Comparison of ENCODE assay signal across 20 cellular contexts in genomic region chr6:41434803-41435470, GRCh38.
DNase-seq lines count a peak whose midpoint lies in the region; ATAC-seq and TF ChIP-seq lines count a peak whose summit lies in the region.
"Had no signal": no experiment of that assay in that cellular context is flagged by ENCODE, and none has a peak within 500 bp of the region (broad histone marks: within the 10 kb centered on the region; RNA-seq: fewer than 3 reads in every experiment).

No MANE protein-coding gene starts in this region.

- no peak overlapping the region for H2BK20ac ChIP-seq in IMR-90 (ENCODE audit: low read depth, low read length)

- H2BK15ac ChIP-seq in IMR-90 (ENCODE audit: low read depth, low read length) (no peak overlapping the region), mesendoderm (replicated peaks; ENCODE audit: low read depth) (no peak overlapping the region)

- peaks cover 2% of the 10 kb centered on the region for H3K36me3 Mint-ChIP-seq in activated naive CD4-positive, alpha-beta T cell treated with anti-CD3 and anti-CD28 coated beads, Interleukin-2, amount 50 U/mL, for 24 hours
- H3K36me3 Mint-ChIP-seq: CD8-positive, alpha-beta memory T cell; IgD-negative memory B cell had no signal

- H3K14ac ChIP-seq in IMR-90 (replicated peaks; ENCODE audit: low read depth, low read length): no peak overlapping the region

- H2BK120ac ChIP-seq in IMR-90 (ENCODE audit: low read depth, low read length) (no peak overlapping the region), mesendoderm (ENCODE audit: low read depth, low read length) (no peak overlapping the region)

- no peaks in the 10 kb centered on the region; the same call in 1 of the 2 replicates for H3K9me1 ChIP-seq in IMR-90 (ENCODE audit: insufficient read depth, low read length)

- H3K9me3 ChIP-seq in IMR-90 (ENCODE audit: control insufficient read depth, insufficient read depth, low read length): peaks cover 5% of the 10 kb centered on the region; the same call in 1 of the 2 replicates
- H3K9me3 ChIP-seq in transverse colon: no peaks in the 10 kb centered on the region
- H3K9me3 ChIP-seq: BE2C, HAP-1 had no signal

- CTCF ChIA-PET in IMR-90 (lab: Yijun Ruan, JAX): no interaction called here

- H3K27ac Mint-ChIP-seq in activated naive CD4-positive, alpha-beta T cell treated with anti-CD3 and anti-CD28 coated beads, Interleukin-2, amount 50 U/mL, for 24 hours: peak overlapping the region; percentile 44
- H3K27ac Mint-ChIP-seq: CD4-positive, CD25-positive, alpha-beta regulatory T cell; IgD-negative memory B cell had no signal

- no peaks in the 10 kb centered on the region for H3K79me1 ChIP-seq in IMR-90 (ENCODE audit: low read depth in 1 of 2, low read length in 2 of 2)
- H3K79me1 ChIP-seq in mesendoderm (ENCODE audit: low read length): no peaks in the 10 kb centered on the region

- TF ChIP-seq EP300 in transverse colon (IDR thresholded peaks at IDR 0.05; ENCODE audit: low read depth): no peak

- H3K23ac ChIP-seq in IMR-90 (ENCODE audit: low read depth, low read length): no peak overlapping the region
- no peak overlapping the region for H3K23ac ChIP-seq in mesendoderm (ENCODE audit: low read length)

- 70% methylated on average over 2 of the region's 9 CpGs; no CpG with 5 or more reads in 1 of the 2 experiments for WGBS in IMR-90 (ENCODE audit: extremely low coverage in 2 of 2, insufficient read length in 1 of 2), 2 experiments
- no CpG with 5 or more reads among the region's 9 CpGs for WGBS in mesendoderm (ENCODE audit: extremely low coverage, insufficient coverage, low lambda C conversion rate)
- WGBS in transverse colon (ENCODE audit: low coverage in 1 of 2), 2 donors: 53 to 78% methylated on average over 6 to 9 of the region's 9 CpGs

- H3K56ac ChIP-seq in IMR-90 (ENCODE audit: extremely low read depth, insufficient read depth, low read length) (no peak overlapping the region), mesendoderm (ENCODE audit: low read length) (no peak overlapping the region)

- TF ChIP-seq POLR2A in IMR-90 (IDR thresholded peaks at IDR 0.05; ENCODE audit: low read depth, low read length): no peak
- TF ChIP-seq POLR2A in transverse colon (IDR thresholded peaks at IDR 0.05): no peak

- no peak overlapping the region for H3K4me3 ChIP-seq in IMR-90 (ENCODE audit: insufficient read depth, low read depth, low read length)
- H3K4me3 ChIP-seq in mesendoderm (ENCODE audit: low read length): no peak overlapping the region
- no peak overlapping the region for H3K4me3 ChIP-seq in transverse colon
- H3K4me3 ChIP-seq: GM12878, HAP-1 had no signal

- no peak overlapping the region for H3K18ac ChIP-seq in IMR-90 (ENCODE audit: low read depth, low read length)
- no peak overlapping the region for H3K18ac ChIP-seq in mesendoderm (ENCODE audit: low read length)

- dilution Hi-C loops in IMR-90 (cut with HindIII; ENCODE audit: low sequenced_read_pairs, unreplicated experiment): no loop called here

- no peak for ATAC-seq in IMR-90 (ENCODE audit: low read depth)
- ATAC-seq: GM12878 had no signal

- H3K4me2 ChIP-seq in IMR-90 (ENCODE audit: low read depth, low read length) (no peak overlapping the region), mesendoderm (ENCODE audit: low read length) (no peak overlapping the region)

- no peaks in the 10 kb centered on the region for H3K79me2 ChIP-seq in mesendoderm (ENCODE audit: control insufficient read depth, insufficient read depth, low read length)

- peaks cover 9% of the 10 kb centered on the region for H3K4me1 Mint-ChIP-seq in activated naive CD4-positive, alpha-beta T cell treated with anti-CD3 and anti-CD28 coated beads, Interleukin-2, amount 50 U/mL, for 24 hours

- H4K91ac ChIP-seq in IMR-90 (ENCODE audit: insufficient read depth, low read depth, low read length): no peak overlapping the region

- peaks cover 4% of the 10 kb centered on the region for H3K4me1 ChIP-seq in IMR-90 (ENCODE audit: control insufficient read depth, insufficient read depth, low read length)
- H3K4me1 ChIP-seq in mesendoderm (ENCODE audit: control insufficient read depth, low read depth, low read length): no peaks in the 10 kb centered on the region
- H3K4me1 ChIP-seq in transverse colon: peaks cover 0 to 9% (median 1%) of the 10 kb centered on the region in 4 donors
- H3K4me1 ChIP-seq: BE2C, HAP-1 had no signal

- BruUV-seq in IMR-90 (replicated peaks; lab: Mats Ljungman, UMichigan): no TSS peak

- H2AFZ ChIP-seq in IMR-90 (replicated peaks; ENCODE audit: low read length, poor library complexity): no peak overlapping the region

- H3K9me3 Mint-ChIP-seq in activated naive CD4-positive, alpha-beta T cell treated with anti-CD3 and anti-CD28 coated beads, Interleukin-2, amount 50 U/mL, for 24 hours: no peaks in the 10 kb centered on the region
- H3K9me3 Mint-ChIP-seq: CD8-positive, alpha-beta memory T cell; IgD-negative memory B cell had no signal

- in situ Hi-C loops in IMR-90 (cut with MboI; ENCODE audit: low sequenced_read_pairs): no loop called here
- in situ Hi-C loops in transverse colon (cut with MboI; ENCODE audit: low pct_ligation_motif_present in 1 of 4, low pct_unique_long_range_greater_than_20kb in 1 of 4, low sequenced_read_pairs in 3 of 4): no loop called here

- no peak overlapping the region for H3K4me3 Mint-ChIP-seq in activated naive CD4-positive, alpha-beta T cell treated with anti-CD3 and anti-CD28 coated beads, Interleukin-2, amount 50 U/mL, for 24 hours
- H3K4me3 Mint-ChIP-seq: CD4-positive, CD25-positive, alpha-beta regulatory T cell; CD8-positive, alpha-beta memory T cell; IgD-negative memory B cell had no signal

- H4K8ac ChIP-seq in IMR-90 (ENCODE audit: low read depth in 2 of 2, low read length in 2 of 2) (no peak overlapping the region), mesendoderm (ENCODE audit: low read depth, low read length) (no peak overlapping the region)

- TF ChIP-seq CTCF in IMR-90 (conservative IDR thresholded peaks at IDR 0.05; ENCODE audit: low read depth, low read length) (no peak), transverse colon (IDR thresholded peaks at IDR 0.05) (no peak)

- H3K27ac ChIP-seq in IMR-90 (ENCODE audit: insufficient read depth, low read length): no peak overlapping the region
- H3K27ac ChIP-seq in mesendoderm (ENCODE audit: low read depth, low read length): no peak overlapping the region
- H3K27ac ChIP-seq in transverse colon: no peak overlapping the region

- intact Hi-C loops in IMR-90 (cut with micrococcal nuclease): no loop called here
- intact Hi-C loops in transverse colon (cut with DNase I; ENCODE audit: low total_unique reads): no loop called here

- POLR2A ChIA-PET in IMR-90 (lab: Charles Lee; ENCODE audit: unreplicated experiment): no interaction called here

- H4K5ac ChIP-seq in IMR-90 (ENCODE audit: low read depth, low read length): no peak overlapping the region
- H4K5ac ChIP-seq in mesendoderm (ENCODE audit: low read length): no peak overlapping the region

- DNase-seq in activated naive CD4-positive, alpha-beta T cell treated with Interleukin-2 at 50 U/mL for 16 hours: no peak
- no peak for DNase-seq in IMR-90
- DNase-seq in mesendoderm: peak; percentile 51
- no peak for DNase-seq in dedifferentiated amniotic fluid mesenchymal stem cell (ENCODE audit: extremely low spot score)
- DNase-seq in activated CD8-positive, alpha-beta memory T cell treated with anti-CD3 and anti-CD28 coated beads, Interleukin-2, amount 50 U/mL, for 4 hours: no peak
- no peak for DNase-seq in transverse colon
- DNase-seq: 8988T; BE2C; C1 segment of cervical spinal cord; CD4-positive, CD25-positive, alpha-beta regulatory T cell; CD8-positive, alpha-beta memory T cell; COR-L47; DMS 273 treated with DMSO at 0.1 percent for 48 hours; DMS53; DND-41; EL had no signal

- H3K4ac ChIP-seq in IMR-90 (ENCODE audit: low read depth, low read length): no peak overlapping the region
- H3K4ac ChIP-seq in mesendoderm (ENCODE audit: low read depth, low read length): no peak overlapping the region

- H3K27me3 ChIP-seq in IMR-90 (ENCODE audit: control insufficient read depth, insufficient read depth, low read length): peaks cover 33% of the 10 kb centered on the region
- H3K27me3 ChIP-seq in mesendoderm (ENCODE audit: insufficient read depth, low read length, poor library complexity): no peaks in the 10 kb centered on the region
- peaks cover 4% of the 10 kb centered on the region for H3K27me3 ChIP-seq in transverse colon

- H3K27me3 Mint-ChIP-seq in activated naive CD4-positive, alpha-beta T cell treated with anti-CD3 and anti-CD28 coated beads, Interleukin-2, amount 50 U/mL, for 24 hours: peaks cover 13% of the 10 kb centered on the region
- H3K27me3 Mint-ChIP-seq: IgD-negative memory B cell had no signal

- no peak overlapping the region for H3K9ac ChIP-seq in IMR-90 (ENCODE audit: low read depth, low read length)
- no peak overlapping the region for H3K9ac ChIP-seq in mesendoderm (ENCODE audit: low read length)

- TF ChIP-seq RAD21 in IMR-90 (IDR thresholded peaks at IDR 0.05; ENCODE audit: low read length): no peak

- no peak overlapping the region for H2AK9ac ChIP-seq in IMR-90 (replicated peaks; ENCODE audit: low read depth, low read length, poor library complexity)

- H4K20me1 ChIP-seq in IMR-90 (ENCODE audit: insufficient read depth, low read length): no peaks in the 10 kb centered on the region

- H2BK5ac ChIP-seq in IMR-90 (ENCODE audit: low read depth, low read length, poor library complexity, severe bottlenecking): no peak overlapping the region
- no peak overlapping the region for H2BK5ac ChIP-seq in mesendoderm (ENCODE audit: low read length)

- no peak overlapping the region for H2AK5ac ChIP-seq in IMR-90 (ENCODE audit: low read depth, low read length)
- no peak overlapping the region for H2AK5ac ChIP-seq in mesendoderm (ENCODE audit: low read length)

- no peaks in the 10 kb centered on the region for H3K36me3 ChIP-seq in IMR-90 (ENCODE audit: control insufficient read depth, insufficient read depth, low read length)
- H3K36me3 ChIP-seq in mesendoderm (ENCODE audit: control insufficient read depth, insufficient read depth, low read length): no peaks in the 10 kb centered on the region
- H3K36me3 ChIP-seq in transverse colon: no peaks in the 10 kb centered on the region
- H3K36me3 ChIP-seq: BE2C, HAP-1 had no signal

TF ChIP-seq in IMR-90, 13 proteins besides CTCF, POLR2A, EP300 and RAD21:
- TF ChIP-seq USF2 (IDR thresholded peaks at IDR 0.05; ENCODE audit: low read depth, low read length): no peak
- TF ChIP-seq MAFK (IDR thresholded peaks at IDR 0.05; ENCODE audit: low read depth, low read length): peak; percentile 22; the same call in 1 of the 2 replicates
